In genomic region chr2:187506416-187506815, GRCh38 we compare ENCODE assay signal across 10 cellular contexts. TPM values are rescaled to one million over a fixed set of nuclear protein-coding genes. Genes with fewer than 3 reads are reported as not detected.
"Had no signal": no experiment of that assay in that cellular context is flagged by ENCODE, and none has a peak within 500 bp of the region (broad histone marks: within the 10 kb centered on the region; RNA-seq: fewer than 3 reads in every experiment).

No MANE protein-coding gene starts in this region.

- H3K4me1 Mint-ChIP-seq: IgD-negative memory B cell had no signal

- DNase-seq: H9, HCEC 1CT, Karpas-422 had no signal

- H3K27ac Mint-ChIP-seq: GM23338, H9, IgD-negative memory B cell had no signal

- FAIRE-seq: H1, H54, HTR-8/SVneo had no signal

- H3K27ac ChIP-seq: KMS-11 had no signal

- H3K36me3 Mint-ChIP-seq: IgD-negative memory B cell had no signal

- H3K27me3 Mint-ChIP-seq: IgD-negative memory B cell had no signal

- H3K9ac ChIP-seq: KMS-11 had no signal

- H3K4me2 ChIP-seq: GM23338, KMS-11 had no signal

- H3K4me3 Mint-ChIP-seq: GM23338, H9, IgD-negative memory B cell had no signal

- H3K4me3 ChIP-seq: GM23338 had no signal

- H2AFZ ChIP-seq: GM23338 had no signal

- ATAC-seq: GM23338 had no signal

RNA-seq across cellular contexts. Expression of gene CALCRL, which starts 58.4 kb away (rescaled TPM):
- total RNA-seq: HT-29 had no signal
- polyA plus RNA-seq: IgD-negative memory B cell had no signal
